Comparison of ENCODE assay signal across 21 cellular contexts in genomic region chr6:42987533-42988451, GRCh38. TPM values are rescaled to one million over a fixed set of nuclear protein-coding genes. Genes with fewer than 3 reads are reported as not detected.
DNase-seq lines count a peak whose midpoint lies in the region; ATAC-seq, FAIRE-seq and TF ChIP-seq lines count a peak whose summit lies in the region.
"Had no signal": no experiment of that assay in that cellular context is flagged by ENCODE, and none has a peak within 500 bp of the region (broad histone marks: within the 10 kb centered on the region; RNA-seq: fewer than 3 reads in every experiment).

No MANE protein-coding gene starts in this region.

- no peak overlapping the region for H2BK5ac ChIP-seq in IMR-90 (ENCODE audit: low read depth, low read length, poor library complexity, severe bottlenecking)
- H2BK5ac ChIP-seq in trophoblast cell (ENCODE audit: low read depth, low read length, poor library complexity) = no peak overlapping the region

- no peak overlapping the region for H3K4me2 ChIP-seq in IMR-90 (ENCODE audit: low read depth, low read length)
- peak overlapping the region; percentile 97 for H3K4me2 ChIP-seq in astrocyte (ENCODE audit: low read length)
- no peak overlapping the region for H3K4me2 ChIP-seq in neural cell (ENCODE audit: low read length)
- H3K4me2 ChIP-seq in trophoblast cell (ENCODE audit: low read length) = no peak overlapping the region

- TF ChIP-seq EP300 in neural cell (conservative IDR thresholded peaks at IDR 0.05; ENCODE audit: poor library complexity, severe bottlenecking) = no peak

- H3K9ac ChIP-seq in IMR-90 (ENCODE audit: low read depth, low read length) (no peak overlapping the region), astrocyte (ENCODE audit: low read length) (no peak overlapping the region), neural cell (ENCODE audit: low read length) (no peak overlapping the region), kidney (ENCODE audit: low read length in 2 of 2) (no peak overlapping the region), trophoblast cell (ENCODE audit: low read length) (no peak overlapping the region)

- H3K27me3 Mint-ChIP-seq in CD8-positive, alpha-beta memory T cell = peaks cover 0 to 2% of the 10 kb centered on the region in 2 donors
- no peaks in the 10 kb centered on the region for H3K27me3 Mint-ChIP-seq in astrocyte (ENCODE audit: low read depth, unreplicated experiment)
- H3K27me3 Mint-ChIP-seq: memory B cell had no signal

- CTCF ChIA-PET in CD8-positive, alpha-beta memory T cell (lab: Charles Lee) = interaction anchor here (0.7 to 1.1 kb wide), 2 partner anchors 9 to 22 kb away, joined by 3 to 4 read pairs; partner anchors contain the start of gene PEX6
- CTCF ChIA-PET in IMR-90 (lab: Yijun Ruan, JAX) = no interaction called here

- H3K27ac ChIP-seq in CD8-positive, alpha-beta memory T cell (ENCODE audit: low read depth, low read length) = no peak overlapping the region
- no peak overlapping the region for H3K27ac ChIP-seq in IMR-90 (ENCODE audit: insufficient read depth, low read length)
- no peak overlapping the region for H3K27ac ChIP-seq in astrocyte (ENCODE audit: low read depth, low read length)
- H3K27ac ChIP-seq in neural cell (ENCODE audit: low read length) = no peak overlapping the region
- H3K27ac ChIP-seq in kidney (ENCODE audit: low read depth in 2 of 2, low read length in 2 of 2) = no peak overlapping the region
- H3K27ac ChIP-seq in testis = no peak overlapping the region
- no peak overlapping the region for H3K27ac ChIP-seq in trophoblast cell (ENCODE audit: low read depth, low read length)
- H3K27ac ChIP-seq: psoas muscle had no signal

- no peak overlapping the region for H2BK120ac ChIP-seq in IMR-90 (ENCODE audit: low read depth, low read length)
- no peak overlapping the region for H2BK120ac ChIP-seq in trophoblast cell (ENCODE audit: insufficient read depth, low read length, poor library complexity)

- H3K27ac Mint-ChIP-seq in CD8-positive, alpha-beta memory T cell = peak overlapping the region in 5 of 8 donors; percentile 19 to 79 (median 43)
- H3K27ac Mint-ChIP-seq in astrocyte (ENCODE audit: unreplicated experiment) = no peak overlapping the region
- H3K27ac Mint-ChIP-seq: memory B cell had no signal

- no peak overlapping the region for H3K56ac ChIP-seq in IMR-90 (ENCODE audit: extremely low read depth, insufficient read depth, low read length)

- H3K23ac ChIP-seq in IMR-90 (ENCODE audit: low read depth, low read length) (peak overlapping the region; percentile 45; the same call in 1 of the 2 replicates), trophoblast cell (ENCODE audit: low read length) (no peak overlapping the region)

- DNase-seq in CD8-positive, alpha-beta memory T cell = no peak
- DNase-seq in IMR-90 (no peak), astrocyte (ENCODE audit: low read depth) (no peak), kidney (no peak), testis (no peak), C1 segment of cervical spinal cord (lab: John Stamatoyannopoulos, UW) (no peak), trophoblast cell (no peak)
- DNase-seq: activated CD4-positive, alpha-beta T cell treated with anti-CD3 and anti-CD28 coated beads, Interleukin-2, amount 50 U/mL, for 4 hours; activated naive CD4-positive, alpha-beta T cell treated with anti-CD3 and anti-CD28 coated beads, Interleukin-2, amount 50 U/mL, for 16 hours; AML-193; GDM1; glutamatergic neuron; GOT3; left cardiac atrium; NCI-H187; NCI-H69; psoas muscle; SIG-M5; stimulated activated CD4-positive, alpha-beta T cell treated with anti-CD3 and anti-CD28 coated beads, Interleukin-4, amount 100 ng/mL, for 1 hour had no signal

- H4K5ac ChIP-seq in IMR-90 (ENCODE audit: low read depth, low read length) = no peak overlapping the region

- H3K18ac ChIP-seq in IMR-90 (ENCODE audit: low read depth, low read length) (no peak overlapping the region), trophoblast cell (ENCODE audit: low read length) (no peak overlapping the region)

- H2AK5ac ChIP-seq in IMR-90 (ENCODE audit: low read depth, low read length) = no peak overlapping the region
- H2AK5ac ChIP-seq in trophoblast cell (ENCODE audit: low read length) = no peak overlapping the region

- FAIRE-seq in astrocyte (lab: Jason Lieb, UNC) (no peak), kidney (lab: Jason Lieb, UNC) (no peak)

- H3K79me2 ChIP-seq in astrocyte (ENCODE audit: insufficient read depth, low read length) (peaks cover 50% of the 10 kb centered on the region), neural cell (replicated peaks; ENCODE audit: insufficient read depth, low read length) (peaks cover 12% of the 10 kb centered on the region), trophoblast cell (ENCODE audit: control insufficient read depth, insufficient read depth, low read length, poor library complexity) (peaks cover 5% of the 10 kb centered on the region)

- BruUV-seq in IMR-90 (replicated peaks; lab: Mats Ljungman, UMichigan) = no TSS peak

- H2AK9ac ChIP-seq in IMR-90 (replicated peaks; ENCODE audit: low read depth, low read length, poor library complexity) = no peak overlapping the region

- H2BK12ac ChIP-seq in trophoblast cell (ENCODE audit: low read length) = no peak overlapping the region

- TF ChIP-seq POLR2A in IMR-90 (IDR thresholded peaks at IDR 0.05; ENCODE audit: low read depth, low read length) (no peak), testis (IDR thresholded peaks at IDR 0.05) (no peak)

- in situ Hi-C loops in IMR-90 (cut with MboI; ENCODE audit: low sequenced_read_pairs) = no loop called here

- no peak overlapping the region for H2BK20ac ChIP-seq in IMR-90 (ENCODE audit: low read depth, low read length)

- H3K9me3 ChIP-seq in CD8-positive, alpha-beta memory T cell (ENCODE audit: low read length) = no peaks in the 10 kb centered on the region
- no peaks in the 10 kb centered on the region for H3K9me3 ChIP-seq in IMR-90 (ENCODE audit: control insufficient read depth, insufficient read depth, low read length)
- H3K9me3 ChIP-seq in astrocyte (ENCODE audit: insufficient read depth, low read depth, low read length) = no peaks in the 10 kb centered on the region
- H3K9me3 ChIP-seq in neural cell (ENCODE audit: low read length) = no peaks in the 10 kb centered on the region
- H3K9me3 ChIP-seq in kidney (ENCODE audit: control insufficient read depth in 1 of 2, low read length in 2 of 2) = no peaks in the 10 kb centered on the region
- H3K9me3 ChIP-seq in testis = no peaks in the 10 kb centered on the region
- peaks cover 2% of the 10 kb centered on the region for H3K9me3 ChIP-seq in trophoblast cell (ENCODE audit: insufficient read depth, low read depth, low read length)
- H3K9me3 ChIP-seq: psoas muscle had no signal

- H3K79me1 ChIP-seq in IMR-90 (ENCODE audit: low read depth in 1 of 2, low read length in 2 of 2) (peaks cover 50 to 61% of the 10 kb centered on the region in 2 experiments), trophoblast cell (ENCODE audit: low read length) (peaks cover 7% of the 10 kb centered on the region)

- peaks cover 15% of the 10 kb centered on the region for H3K36me3 ChIP-seq in CD8-positive, alpha-beta memory T cell (ENCODE audit: insufficient read depth, low read length)
- peaks cover 23% of the 10 kb centered on the region for H3K36me3 ChIP-seq in IMR-90 (ENCODE audit: control insufficient read depth, insufficient read depth, low read length)
- H3K36me3 ChIP-seq in astrocyte (ENCODE audit: insufficient read depth, low read length) = peaks cover 9% of the 10 kb centered on the region
- no peaks in the 10 kb centered on the region for H3K36me3 ChIP-seq in neural cell (ENCODE audit: insufficient read depth, low read length)
- H3K36me3 ChIP-seq in kidney (ENCODE audit: control insufficient read depth in 1 of 2, insufficient read depth in 2 of 2, low read length in 2 of 2) = peaks cover 4 to 12% of the 10 kb centered on the region in 2 donors
- no peaks in the 10 kb centered on the region for H3K36me3 ChIP-seq in testis (ENCODE audit: low read depth, missing control alignments)
- peaks cover 9 to 17% of the 10 kb centered on the region in 2 experiments for H3K36me3 ChIP-seq in trophoblast cell (ENCODE audit: control insufficient read depth in 1 of 2, insufficient read depth in 2 of 2, low read length in 2 of 2)

- intact Hi-C loops in IMR-90 (cut with micrococcal nuclease) = no loop called here
- intact Hi-C loops in kidney (cut with DNase I) = no loop called here
- intact Hi-C loops in testis (cut with DNase I; ENCODE audit: low total_unique reads) = no loop called here

- TF ChIP-seq RAD21 in IMR-90 (IDR thresholded peaks at IDR 0.05; ENCODE audit: low read length) = no peak
- TF ChIP-seq RAD21 in neural cell (conservative IDR thresholded peaks at IDR 0.05) = no peak

- POLR2A ChIA-PET in CD8-positive, alpha-beta memory T cell (lab: Charles Lee) = interaction anchor here (0.7 kb wide), 1 partner anchor 15 kb away, joined by 3 read pairs; no protein-coding TSS in a partner anchor
- POLR2A ChIA-PET in IMR-90 (lab: Charles Lee; ENCODE audit: unreplicated experiment) = no interaction called here

- peaks cover 0 to 49% (median 0%) of the 10 kb centered on the region in 3 donors for H3K36me3 Mint-ChIP-seq in CD8-positive, alpha-beta memory T cell
- peaks cover 10% of the 10 kb centered on the region for H3K36me3 Mint-ChIP-seq in astrocyte (ENCODE audit: low read depth, unreplicated experiment)

- no peak overlapping the region for H4K12ac ChIP-seq in trophoblast cell (ENCODE audit: low read depth, low read length)

- peaks cover 49 to 72% (median 52%) of the 10 kb centered on the region in 3 donors for H3K4me1 Mint-ChIP-seq in CD8-positive, alpha-beta memory T cell
- H3K4me1 Mint-ChIP-seq in astrocyte (ENCODE audit: low read depth, unreplicated experiment) = peaks cover 24% of the 10 kb centered on the region

- ATAC-seq in IMR-90 (ENCODE audit: low read depth) = no peak
- ATAC-seq: left cardiac atrium, psoas muscle had no signal

- peaks cover 38% of the 10 kb centered on the region for H3K4me1 ChIP-seq in CD8-positive, alpha-beta memory T cell (ENCODE audit: insufficient read depth, low read length)
- peaks cover 3% of the 10 kb centered on the region; the same call in 1 of the 2 replicates for H3K4me1 ChIP-seq in IMR-90 (ENCODE audit: control insufficient read depth, insufficient read depth, low read length)
- H3K4me1 ChIP-seq in astrocyte (ENCODE audit: insufficient read depth, low read length) = peaks cover 21% of the 10 kb centered on the region
- H3K4me1 ChIP-seq in kidney (ENCODE audit: control insufficient read depth in 1 of 2, insufficient read depth in 1 of 2, low read depth in 1 of 2, low read length in 2 of 2) = peaks cover 3 to 15% of the 10 kb centered on the region in 2 donors
- peaks cover 37% of the 10 kb centered on the region for H3K4me1 ChIP-seq in testis
- H3K4me1 ChIP-seq in trophoblast cell (ENCODE audit: control insufficient read depth in 1 of 2, insufficient read depth in 2 of 2, low read length in 2 of 2) = peaks cover 5 to 8% of the 10 kb centered on the region in 2 experiments

- no peak overlapping the region for H2BK15ac ChIP-seq in IMR-90 (ENCODE audit: low read depth, low read length)

- WGBS in IMR-90 (ENCODE audit: extremely low coverage in 2 of 2, insufficient read length in 1 of 2), 2 experiments = 17% methylated on average over 1 of the region's 5 CpGs; no CpG with 5 or more reads in 1 of the 2 experiments
- 59 to 65% methylated on average over 5 of the region's 5 CpGs for WGBS in testis, 2 donors
- no CpG with 5 or more reads among the region's 5 CpGs for WGBS in trophoblast cell (ENCODE audit: extremely low coverage, insufficient coverage, insufficient read length)

- H4K20me1 ChIP-seq in IMR-90 (ENCODE audit: insufficient read depth, low read length) = peaks cover 30% of the 10 kb centered on the region
- peaks cover 58% of the 10 kb centered on the region for H4K20me1 ChIP-seq in astrocyte (ENCODE audit: insufficient read depth, low read length)
- H4K20me1 ChIP-seq in neural cell (ENCODE audit: insufficient read depth) = no peaks in the 10 kb centered on the region

- H2AFZ ChIP-seq in IMR-90 (replicated peaks; ENCODE audit: low read length, poor library complexity) (no peak overlapping the region), astrocyte (ENCODE audit: low read depth, low read length) (no peak overlapping the region), neural cell (ENCODE audit: low read depth, low read length) (no peak overlapping the region), trophoblast cell (ENCODE audit: insufficient read depth, low read length, poor library complexity) (no peak overlapping the region)

- dilution Hi-C loops in IMR-90 (cut with HindIII; ENCODE audit: low sequenced_read_pairs, unreplicated experiment) = no loop called here

- no peak overlapping the region for H3K4ac ChIP-seq in IMR-90 (ENCODE audit: low read depth, low read length)
- no peak overlapping the region for H3K4ac ChIP-seq in trophoblast cell (ENCODE audit: low read depth, low read length)

- H3K4me3 Mint-ChIP-seq in CD8-positive, alpha-beta memory T cell = peak overlapping the region in 4 of 7 donors; percentile 15 to 96 (median 45)
- no peak overlapping the region for H3K4me3 Mint-ChIP-seq in astrocyte (ENCODE audit: unreplicated experiment)
- H3K4me3 Mint-ChIP-seq: memory B cell had no signal

- peaks cover 19% of the 10 kb centered on the region; the same call in 1 of the 2 replicates for H3K9me1 ChIP-seq in IMR-90 (ENCODE audit: insufficient read depth, low read length)

- no peak overlapping the region for H3K14ac ChIP-seq in IMR-90 (replicated peaks; ENCODE audit: low read depth, low read length)
- H3K14ac ChIP-seq in trophoblast cell (ENCODE audit: low read length) = no peak overlapping the region

- no peaks in the 10 kb centered on the region for H3K9me3 Mint-ChIP-seq in CD8-positive, alpha-beta memory T cell
- H3K9me3 Mint-ChIP-seq in astrocyte (ENCODE audit: unreplicated experiment) = no peaks in the 10 kb centered on the region
- H3K9me3 Mint-ChIP-seq: memory B cell had no signal

- no peaks in the 10 kb centered on the region for H3K27me3 ChIP-seq in CD8-positive, alpha-beta memory T cell (ENCODE audit: insufficient read depth, low read length, poor library complexity, severe bottlenecking)
- H3K27me3 ChIP-seq in IMR-90 (ENCODE audit: control insufficient read depth, insufficient read depth, low read length) (no peaks in the 10 kb centered on the region), astrocyte (ENCODE audit: insufficient read depth, low read length) (no peaks in the 10 kb centered on the region), neural cell (ENCODE audit: insufficient read depth, low read depth, low read length) (no peaks in the 10 kb centered on the region), testis (no peaks in the 10 kb centered on the region), trophoblast cell (ENCODE audit: insufficient read depth, low read length) (no peaks in the 10 kb centered on the region)

- H3K4me3 ChIP-seq in CD8-positive, alpha-beta memory T cell (ENCODE audit: low read length) = no peak overlapping the region
- H3K4me3 ChIP-seq in IMR-90 (ENCODE audit: insufficient read depth, low read depth, low read length) = no peak overlapping the region
- no peak overlapping the region for H3K4me3 ChIP-seq in astrocyte (ENCODE audit: insufficient read depth, low read depth, low read length)
- H3K4me3 ChIP-seq in neural cell (ENCODE audit: low read length) = peak overlapping the region; percentile 0
- H3K4me3 ChIP-seq in kidney (ENCODE audit: low read length in 2 of 2) = no peak overlapping the region
- no peak overlapping the region for H3K4me3 ChIP-seq in testis
- H3K4me3 ChIP-seq in trophoblast cell (ENCODE audit: low read depth, low read length) = no peak overlapping the region
- H3K4me3 ChIP-seq: psoas muscle had no signal

- H4K8ac ChIP-seq in IMR-90 (ENCODE audit: low read depth in 2 of 2, low read length in 2 of 2) (no peak overlapping the region), trophoblast cell (ENCODE audit: low read depth, low read length) (no peak overlapping the region)

- H4K91ac ChIP-seq in IMR-90 (ENCODE audit: insufficient read depth, low read depth, low read length) (no peak overlapping the region), trophoblast cell (ENCODE audit: low read depth, low read length) (no peak overlapping the region)

- TF ChIP-seq CTCF in IMR-90 (conservative IDR thresholded peaks at IDR 0.05; ENCODE audit: low read depth, low read length) (no peak), astrocyte (IDR thresholded peaks at IDR 0.05; ENCODE audit: insufficient read depth, low read depth, low read length) (no peak), neural cell (IDR thresholded peaks at IDR 0.05; ENCODE audit: poor library complexity, severe bottlenecking) (no peak), kidney (IDR thresholded peaks at IDR 0.05; ENCODE audit: borderline replicate concordance, extremely low read depth, insufficient read depth) (no peak), testis (IDR thresholded peaks at IDR 0.05) (no peak)

- peaks cover 4% of the 10 kb centered on the region for H3F3A ChIP-seq in neural cell (ENCODE audit: insufficient read depth, low read length, poor library complexity, severe bottlenecking)

- no peaks in the 10 kb centered on the region for H3K9me2 ChIP-seq in neural cell (ENCODE audit: insufficient read depth, low read length)

RNA-seq across cellular contexts. Expression of gene PPP2R5D, which starts 3.4 kb away (rescaled TPM):
- 10 to 100 TPM; 52.2 to 52.4 TPM for total RNA-seq in CD8-positive, alpha-beta memory T cell
- polyA plus RNA-seq in CD8-positive, alpha-beta memory T cell = 32.5 TPM
- total RNA-seq in IMR-90 (2012; rRNA removed) = 60.5 and 68.8 TPM in 2 replicates
- 50.6 and 55.6 TPM in 2 replicates for polyA plus RNA-seq in IMR-90 (2012; rRNA removed)
- polyA plus RNA-seq in IMR-90 (2012; cell fraction: cytosol; rRNA removed) = 31.1 and 55.2 TPM in 2 replicates
- 41.4 and 53.9 TPM in 2 replicates for polyA plus RNA-seq in IMR-90 (2012; cell fraction: nucleus; rRNA removed; ENCODE audit: low replicate concordance)
- 48.0 and 53.0 TPM in 2 replicates for total RNA-seq in astrocyte
- polyA plus RNA-seq in neural cell = 41.1 and 43.7 TPM in 2 replicates
- polyA minus RNA-seq in neural cell = 50.9 and 55.0 TPM in 2 replicates
- total RNA-seq in kidney = 22.6 TPM
- 21.8 TPM for polyA plus RNA-seq in kidney (ENCODE audit: insufficient read depth, low read depth, low replicate concordance)
- total RNA-seq in testis = 10 to 100 TPM; 73.4 to 74.5 TPM
- polyA plus RNA-seq in testis (ENCODE audit: insufficient read depth, low read depth, low replicate concordance) = 82.5 TPM
- polyA plus RNA-seq in trophoblast cell (2013) = 40.2 and 41.3 TPM in 2 replicates

RNA-seq across cellular contexts. Expression of gene PEX6, which starts 8.8 kb away (rescaled TPM):
- 10 to 100 TPM; 19.2 to 20.6 TPM for total RNA-seq in CD8-positive, alpha-beta memory T cell
- 14.6 TPM for polyA plus RNA-seq in CD8-positive, alpha-beta memory T cell
- total RNA-seq in IMR-90 (2012; rRNA removed) = 9.4 and 10.6 TPM in 2 replicates
- 9.6 and 10.4 TPM in 2 replicates for polyA plus RNA-seq in IMR-90 (2012; rRNA removed)
- 10.2 and 10.6 TPM in 2 replicates for polyA plus RNA-seq in IMR-90 (2012; cell fraction: cytosol; rRNA removed)
- polyA plus RNA-seq in IMR-90 (2012; cell fraction: nucleus; rRNA removed; ENCODE audit: low replicate concordance) = 24.1 and 53.7 TPM in 2 replicates
- 22.7 and 27.1 TPM in 2 replicates for total RNA-seq in astrocyte
- polyA plus RNA-seq in neural cell = 20.4 and 27.7 TPM in 2 replicates
- polyA minus RNA-seq in neural cell = 15.4 and 18.7 TPM in 2 replicates
- total RNA-seq in kidney = 22.6 TPM
- polyA plus RNA-seq in kidney (ENCODE audit: insufficient read depth, low read depth, low replicate concordance) = 18.0 TPM
- total RNA-seq in testis = 10 to 100 TPM; 22.5 to 50.4 TPM
- polyA plus RNA-seq in testis (ENCODE audit: insufficient read depth, low read depth, low replicate concordance) = 15.3 TPM
- polyA plus RNA-seq in trophoblast cell (2013) = 6.8 and 7.0 TPM in 2 replicates

RNA-seq across cellular contexts. Expression of gene MEA1, which starts 26.0 kb away (rescaled TPM):
- total RNA-seq in CD8-positive, alpha-beta memory T cell = 100 to 1,000 TPM; 102 to 108 TPM
- 84.8 TPM for polyA plus RNA-seq in CD8-positive, alpha-beta memory T cell
- total RNA-seq in IMR-90 (2012; rRNA removed) (116 and 119 TPM in 2 replicates), astrocyte (54.2 and 55.9 TPM in 2 replicates), kidney (53.2 TPM), testis (100 to 1,000 TPM; 132 to 175 TPM)
- polyA plus RNA-seq in IMR-90 (2012; rRNA removed) (126 TPM in 2 replicates), neural cell (115 and 119 TPM in 2 replicates), kidney (ENCODE audit: insufficient read depth, low read depth, low replicate concordance) (149 TPM), testis (ENCODE audit: insufficient read depth, low read depth, low replicate concordance) (522 TPM)
- polyA plus RNA-seq in IMR-90 (2012; cell fraction: cytosol; rRNA removed) = 87.6 and 134 TPM in 2 replicates
- polyA plus RNA-seq in IMR-90 (2012; cell fraction: nucleus; rRNA removed; ENCODE audit: low replicate concordance) = 16.7 and 30.2 TPM in 2 replicates
- 41.4 and 51.2 TPM in 2 replicates for polyA minus RNA-seq in neural cell
- 82.3 and 84.7 TPM in 2 replicates for polyA plus RNA-seq in trophoblast cell (2013)

RNA-seq across cellular contexts. Expression of gene KLHDC3, which starts 26.3 kb away (rescaled TPM):
- total RNA-seq in CD8-positive, alpha-beta memory T cell = 10 to 100 TPM; 73.5 to 74.1 TPM
- 90.7 TPM for polyA plus RNA-seq in CD8-positive, alpha-beta memory T cell
- 69.7 and 76.0 TPM in 2 replicates for total RNA-seq in IMR-90 (2012; rRNA removed)
- polyA plus RNA-seq in IMR-90 (2012; rRNA removed) = 50.5 and 57.1 TPM in 2 replicates
- polyA plus RNA-seq in IMR-90 (2012; cell fraction: cytosol; rRNA removed) = 74.5 and 99.9 TPM in 2 replicates
- 75.1 and 110 TPM in 2 replicates for polyA plus RNA-seq in IMR-90 (2012; cell fraction: nucleus; rRNA removed; ENCODE audit: low replicate concordance)
- total RNA-seq in astrocyte = 67.4 and 69.6 TPM in 2 replicates
- polyA plus RNA-seq in neural cell = 232 and 244 TPM in 2 replicates
- 135 and 161 TPM in 2 replicates for polyA minus RNA-seq in neural cell
- 52.6 TPM for total RNA-seq in kidney
- polyA plus RNA-seq in kidney (ENCODE audit: insufficient read depth, low read depth, low replicate concordance) = 90.0 TPM
- total RNA-seq in testis = 100 to 1,000 TPM; 207 to 210 TPM
- 422 TPM for polyA plus RNA-seq in testis (ENCODE audit: insufficient read depth, low read depth, low replicate concordance)
- 63.6 and 64.5 TPM in 2 replicates for polyA plus RNA-seq in trophoblast cell (2013)

RNA-seq across cellular contexts. Expression of gene GNMT, which starts 27.2 kb away (rescaled TPM):
- total RNA-seq in CD8-positive, alpha-beta memory T cell = under 1 TPM; 0.39 to 0.51 TPM
- not detected for polyA plus RNA-seq in CD8-positive, alpha-beta memory T cell
- not detected in 2 replicates for total RNA-seq in IMR-90 (2012; rRNA removed)
- polyA plus RNA-seq in IMR-90 (2012; rRNA removed) = 0.36 TPM in 1 of 2 replicates, not detected in the other
- 0.09 TPM in 1 of 2 replicates, not detected in the other for polyA plus RNA-seq in IMR-90 (2012; cell fraction: cytosol; rRNA removed)
- polyA plus RNA-seq in IMR-90 (2012; cell fraction: nucleus; rRNA removed; ENCODE audit: low replicate concordance) = 0.96 and 1.1 TPM in 2 replicates
- 0.68 TPM in 1 of 2 replicates, not detected in the other for total RNA-seq in astrocyte
- polyA plus RNA-seq in neural cell = 0.30 and 0.97 TPM in 2 replicates
- 0.73 and 0.81 TPM in 2 replicates for polyA minus RNA-seq in neural cell
- total RNA-seq in kidney = 0.54 TPM
- 1.9 TPM for polyA plus RNA-seq in kidney (ENCODE audit: insufficient read depth, low read depth, low replicate concordance)
- 1 to 10 TPM in 1 of 2 donors, under 1 TPM in 1; 0.31 to 1.7 TPM for total RNA-seq in testis
- polyA plus RNA-seq in testis (ENCODE audit: insufficient read depth, low read depth, low replicate concordance) = 0.83 TPM
- 0.28 and 0.47 TPM in 2 replicates for polyA plus RNA-seq in trophoblast cell (2013)
